In genomic region chr16:19907161-19907992, GRCh38 we compare ENCODE assay signal across 7 cellular contexts. TPM values are rescaled to one million over a fixed set of nuclear protein-coding genes. Genes with fewer than 3 reads are reported as not detected.
DNase-seq lines count a peak whose midpoint lies in the region; ATAC-seq, FAIRE-seq and TF ChIP-seq lines count a peak whose summit lies in the region.

No MANE protein-coding gene starts in this region.

- peak; percentile 26 for DNase-seq in GM12864 (ENCODE audit: low read depth)
- peak; percentile 62 for DNase-seq in NOMO-1 treated with DMSO at 0.1 percent for 48 hours (lab: John Stamatoyannopoulos, UW; ENCODE audit: unreplicated experiment)
- DNase-seq in activated CD8-positive, alpha-beta memory T cell treated with anti-CD3 and anti-CD28 coated beads, Interleukin-2, amount 50 U/mL, for 24 hours (ENCODE audit: extremely low read depth) = peak; percentile 26
- DNase-seq in endothelial cell of umbilical vein (ENCODE audit: low read depth, low spot score) = peak; percentile 73
- DNase-seq in naive B cell = peak; percentile 29

- H3K36me3 Mint-ChIP-seq in naive B cell = no peaks in the 10 kb centered on the region
- H3K36me3 Mint-ChIP-seq in stimulated activated memory B cell treated with anti-CD40 and anti-IgM and Interleukin-4, amounts not matched to agents 10 μg/mL and 1 μg/mL and 100 μg/mL, for 72 hours = no peaks in the 10 kb centered on the region

- no peak overlapping the region for H3K9ac ChIP-seq in endothelial cell of umbilical vein (replicated peaks; ENCODE audit: extremely low read depth, insufficient read depth, low read length)

- CTCF ChIA-PET in endothelial cell of umbilical vein (lab: Charles Lee) = interaction anchor here (0.5 to 12.1 kb wide), 60 partner anchors 9 to 1393 kb away, joined by 3 to 438 read pairs (median 4); partner anchors contain the start of genes GPRC5B, TMC5 and VPS35L

- H3K79me2 ChIP-seq in endothelial cell of umbilical vein (ENCODE audit: control insufficient read depth, insufficient read depth, low read length) = no peaks in the 10 kb centered on the region

- peaks cover 0 to 8% (median 7%) of the 10 kb centered on the region in 3 donors for H3K4me1 Mint-ChIP-seq in naive B cell
- H3K4me1 Mint-ChIP-seq in stimulated activated memory B cell treated with anti-CD40 and anti-IgM and Interleukin-4, amounts not matched to agents 10 μg/mL and 1 μg/mL and 100 μg/mL, for 72 hours = peaks cover 9% of the 10 kb centered on the region

- H3K9me1 ChIP-seq in endothelial cell of umbilical vein (replicated peaks; ENCODE audit: control insufficient read depth, extremely low read depth, insufficient read depth, low read length) = no peaks in the 10 kb centered on the region

- dilution Hi-C loops in endothelial cell of umbilical vein (cut with MboI; ENCODE audit: extremely low pct_ligation_motif_present, low sequenced_read_pairs) = no loop called here

- H3K4me3 ChIP-seq in GM12864 (ENCODE audit: low read depth, low read length) (no peak overlapping the region), endothelial cell of umbilical vein (replicated peaks in 1 of 3; ENCODE audit: insufficient read depth in 1 of 3, low read depth in 1 of 3, low read length in 3 of 3) (no peak overlapping the region)

- H4K20me1 ChIP-seq in endothelial cell of umbilical vein (replicated peaks; ENCODE audit: control insufficient read depth, extremely low read depth, insufficient read depth, low read length) = no peaks in the 10 kb centered on the region

- H3K4me1 ChIP-seq in endothelial cell of umbilical vein (ENCODE audit: control insufficient read depth, extremely low read depth, insufficient read depth, low read length) = no peaks in the 10 kb centered on the region

- no peak overlapping the region for H3K27ac ChIP-seq in endothelial cell of umbilical vein (ENCODE audit: insufficient read depth, low read depth, low read length)

- H3K27me3 Mint-ChIP-seq in naive B cell = peaks cover 19 to 44% (median 38%) of the 10 kb centered on the region in 3 donors
- peaks cover 32% of the 10 kb centered on the region for H3K27me3 Mint-ChIP-seq in stimulated activated memory B cell treated with anti-CD40 and anti-IgM and Interleukin-4, amounts not matched to agents 10 μg/mL and 1 μg/mL and 100 μg/mL, for 72 hours

- no TSS peak for BruUV-seq in endothelial cell of umbilical vein (replicated peaks; lab: Mats Ljungman, UMichigan)

- no peak overlapping the region for H3K4me2 ChIP-seq in endothelial cell of umbilical vein (ENCODE audit: insufficient read depth, low read length)

- H3K36me3 ChIP-seq in endothelial cell of umbilical vein (ENCODE audit: control insufficient read depth in 2 of 2, extremely low read depth in 1 of 2, insufficient read depth in 2 of 2, low read length in 2 of 2) = no peaks in the 10 kb centered on the region

- TF ChIP-seq POLR2A in endothelial cell of umbilical vein (IDR thresholded peaks at IDR 0.05; ENCODE audit: low read depth, low read length) = no peak

- H2AFZ ChIP-seq in endothelial cell of umbilical vein (ENCODE audit: low read depth, low read length) = peak overlapping the region; percentile 25

- intact Hi-C loops in endothelial cell of umbilical vein (cut with micrococcal nuclease) = loop anchor here (1.0 to 5.0 kb wide), 3 partner anchors 393 to 800 kb away; no protein-coding TSS in a partner anchor

- ATAC-seq in HG03521 (IDR thresholded peaks at IDR 0.05; ENCODE audit: unreplicated experiment) (peak; percentile 85), naive B cell (ENCODE audit: low read depth in 2 of 2) (peak; percentile 71)
- peak; percentile 73 for ATAC-seq in stimulated activated memory B cell treated with anti-CD40 and anti-IgM and Interleukin-4, amounts not matched to agents 10 μg/mL and 1 μg/mL and 100 μg/mL, for 72 hours

- POLR2A ChIA-PET in endothelial cell of umbilical vein (lab: Charles Lee) = interaction anchor here (0.7 kb wide), 1 partner anchor 418 kb away, joined by 3 read pairs; no protein-coding TSS in a partner anchor

- H3K4me3 Mint-ChIP-seq in naive B cell = peak overlapping the region in 3 of 8 donors; percentile 21 to 44 (median 25)
- no peak overlapping the region for H3K4me3 Mint-ChIP-seq in stimulated activated memory B cell treated with anti-CD40 and anti-IgM and Interleukin-4, amounts not matched to agents 10 μg/mL and 1 μg/mL and 100 μg/mL, for 72 hours

- peaks cover 0 to 20% (median 7%) of the 10 kb centered on the region in 7 donors for H3K9me3 Mint-ChIP-seq in naive B cell
- peaks cover 2% of the 10 kb centered on the region for H3K9me3 Mint-ChIP-seq in stimulated activated memory B cell treated with anti-CD40 and anti-IgM and Interleukin-4, amounts not matched to agents 10 μg/mL and 1 μg/mL and 100 μg/mL, for 72 hours

- peak; percentile 91 for FAIRE-seq in endothelial cell of umbilical vein (lab: Jason Lieb, UNC)

- H3K9me3 ChIP-seq in endothelial cell of umbilical vein (replicated peaks; ENCODE audit: control insufficient read depth, insufficient read depth, low read length) = no peaks in the 10 kb centered on the region

- peak overlapping the region in 1 of 6 donors; percentile 88 for H3K27ac Mint-ChIP-seq in naive B cell
- H3K27ac Mint-ChIP-seq in stimulated activated memory B cell treated with anti-CD40 and anti-IgM and Interleukin-4, amounts not matched to agents 10 μg/mL and 1 μg/mL and 100 μg/mL, for 72 hours = no peak overlapping the region

- H3K27me3 ChIP-seq in endothelial cell of umbilical vein (ENCODE audit: control insufficient read depth in 2 of 2, insufficient read depth in 2 of 2, low read length in 2 of 2) = no peaks in the 10 kb centered on the region

- TF ChIP-seq CTCF in GM12864 (IDR thresholded peaks at IDR 0.05; ENCODE audit: low read depth, low read length, missing control alignments) = peak; percentile 99
- peak; percentile 97 to 100 for TF ChIP-seq CTCF in endothelial cell of umbilical vein (IDR thresholded peaks at IDR 0.05; ENCODE audit: extremely low read depth in 1 of 2, insufficient read depth in 1 of 2, low read depth in 1 of 2, low read length in 2 of 2)

TF ChIP-seq in endothelial cell of umbilical vein, 7 proteins besides CTCF, POLR2A, EP300 and RAD21:
- no peak for TF ChIP-seq FOS (IDR thresholded peaks at IDR 0.05; ENCODE audit: borderline replicate concordance, insufficient read depth, low read length)
- TF ChIP-seq POLR2AphosphoS5 (IDR thresholded peaks at IDR 0.05; ENCODE audit: insufficient read depth, low read depth, low read length) = no peak
- TF ChIP-seq EZH2 (IDR thresholded peaks at IDR 0.05; ENCODE audit: borderline replicate concordance, low read depth, low read length, severe bottlenecking) = no peak
- no peak for TF ChIP-seq MAX (IDR thresholded peaks at IDR 0.05; ENCODE audit: insufficient read depth, insufficient read length)

RNA-seq across cellular contexts. Expression of gene GPRC5B, which starts 22.7 kb away (rescaled TPM):
- 24.3 and 42.3 TPM in 2 replicates for total RNA-seq in endothelial cell of umbilical vein
- polyA plus RNA-seq in endothelial cell of umbilical vein = 42.3 and 51.9 TPM in 2 replicates
- polyA plus RNA-seq in endothelial cell of umbilical vein (2011; cell fraction: cytosol; rRNA removed) = 21.9 and 23.3 TPM in 2 replicates
- polyA plus RNA-seq in endothelial cell of umbilical vein (2011; cell fraction: nucleus; rRNA removed) = 19.3 and 20.5 TPM in 2 replicates
- 14.4 and 16.3 TPM in 2 replicates for polyA plus RNA-seq in endothelial cell of umbilical vein (2012)
- polyA minus RNA-seq in endothelial cell of umbilical vein = 32.0 and 37.2 TPM in 2 replicates
- polyA minus RNA-seq in endothelial cell of umbilical vein (2011; cell fraction: cytosol; rRNA and poly(A)+ RNA removed) = 0.31 TPM
- polyA minus RNA-seq in endothelial cell of umbilical vein (2011; cell fraction: nucleus; rRNA and poly(A)+ RNA removed) = 16.2 and 16.7 TPM in 2 replicates
- polyA plus RNA-seq in naive B cell (ENCODE audit: low read depth in 6 of 6) = not detected

Comparison
In these comparisons a context has a peak if more than half of its experiments do, and no peak if none do; other contexts are left out.
1. RNA of gene GPRC5B, which starts 22.7 kb away (polyA plus RNA-seq): 14.4 to 51.9 TPM in endothelial cell of umbilical vein; not detected in naive B cell; every median in the first group is over 10 times any median in the second.
2. Peak in every context shown above with its lines, with median percentiles within 50 percentile points of each other: DNase-seq and ATAC-seq.